8 cellular contexts compared by ENCODE assay signal in genomic region chr10:120850911-120851865, GRCh38. TPM values are rescaled to one million over a fixed set of nuclear protein-coding genes. Genes with fewer than 3 reads are reported as not detected.
DNase-seq lines count a peak whose midpoint lies in the region; ATAC-seq and TF ChIP-seq lines count a peak whose summit lies in the region.

A gene with protein sequence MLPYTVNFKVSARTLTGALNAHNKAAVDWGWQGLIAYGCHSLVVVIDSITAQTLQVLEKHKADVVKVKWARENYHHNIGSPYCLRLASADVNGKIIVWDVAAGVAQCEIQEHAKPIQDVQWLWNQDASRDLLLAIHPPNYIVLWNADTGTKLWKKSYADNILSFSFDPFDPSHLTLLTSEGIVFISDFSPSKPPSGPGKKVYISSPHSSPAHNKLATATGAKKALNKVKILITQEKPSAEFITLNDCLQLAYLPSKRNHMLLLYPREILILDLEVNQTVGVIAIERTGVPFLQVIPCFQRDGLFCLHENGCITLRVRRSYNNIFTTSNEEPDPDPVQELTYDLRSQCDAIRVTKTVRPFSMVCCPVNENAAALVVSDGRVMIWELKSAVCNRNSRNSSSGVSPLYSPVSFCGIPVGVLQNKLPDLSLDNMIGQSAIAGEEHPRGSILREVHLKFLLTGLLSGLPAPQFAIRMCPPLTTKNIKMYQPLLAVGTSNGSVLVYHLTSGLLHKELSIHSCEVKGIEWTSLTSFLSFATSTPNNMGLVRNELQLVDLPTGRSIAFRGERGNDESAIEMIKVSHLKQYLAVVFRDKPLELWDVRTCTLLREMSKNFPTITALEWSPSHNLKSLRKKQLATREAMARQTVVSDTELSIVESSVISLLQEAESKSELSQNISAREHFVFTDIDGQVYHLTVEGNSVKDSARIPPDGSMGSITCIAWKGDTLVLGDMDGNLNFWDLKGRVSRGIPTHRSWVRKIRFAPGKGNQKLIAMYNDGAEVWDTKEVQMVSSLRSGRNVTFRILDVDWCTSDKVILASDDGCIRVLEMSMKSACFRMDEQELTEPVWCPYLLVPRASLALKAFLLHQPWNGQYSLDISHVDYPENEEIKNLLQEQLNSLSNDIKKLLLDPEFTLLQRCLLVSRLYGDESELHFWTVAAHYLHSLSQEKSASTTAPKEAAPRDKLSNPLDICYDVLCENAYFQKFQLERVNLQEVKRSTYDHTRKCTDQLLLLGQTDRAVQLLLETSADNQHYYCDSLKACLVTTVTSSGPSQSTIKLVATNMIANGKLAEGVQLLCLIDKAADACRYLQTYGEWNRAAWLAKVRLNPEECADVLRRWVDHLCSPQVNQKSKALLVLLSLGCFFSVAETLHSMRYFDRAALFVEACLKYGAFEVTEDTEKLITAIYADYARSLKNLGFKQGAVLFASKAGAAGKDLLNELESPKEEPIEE (plus strand): TSS chr10:120851362. CDS start chr10:120851421, 59 bp downstream.

- no peaks in the 10 kb centered on the region for H3K36me3 ChIP-seq in BE2C

- TF ChIP-seq CTCF in BE2C (IDR thresholded peaks at IDR 0.05; ENCODE audit: low read depth, low read length) (no peak), coronary artery (IDR thresholded peaks at IDR 0.05) (no peak)

- DNase-seq in BE2C (peak; percentile 90), GM19238 (ENCODE audit: insufficient read length, low spot score) (peak; percentile 56), NCI-H524 (lab: John Stamatoyannopoulos, UW) (peak; percentile 42 to 82), coronary artery (ENCODE audit: low spot score) (peak; percentile 90)
- peak; percentile 85 for DNase-seq in activated CD4-positive, alpha-beta T cell treated with anti-CD3 and anti-CD28 coated beads for 48 hours
- peak; percentile 51 to 70 (median 57) for DNase-seq in stimulated activated CD4-positive, alpha-beta T cell treated with anti-CD3 and anti-CD28 coated beads, Interleukin-1b, Interleukin-23, amount 100 ng/mL, for 24 hours (ENCODE audit: low read depth in 4 of 4, low spot score in 1 of 4)

- H3K9me3 ChIP-seq in BE2C = no peaks in the 10 kb centered on the region

- ATAC-seq in HG03439 (IDR thresholded peaks at IDR 0.05; ENCODE audit: unreplicated experiment) = peak; percentile 96

- no peaks in the 10 kb centered on the region for H3K27me3 ChIP-seq in BE2C
- H3K27me3 ChIP-seq in layer of hippocampus (ENCODE audit: control insufficient read depth, insufficient read depth, low read length) = no peaks in the 10 kb centered on the region

- H3K27ac ChIP-seq in coronary artery (peak within 1 kb of the TSS; percentile 56 to 87), layer of hippocampus (ENCODE audit: low read depth, low read length) (peak within 1 kb of the TSS; percentile 14)

- H3K4me3 ChIP-seq in BE2C (ENCODE audit: low read depth, low read length) (peak within 1 kb of the TSS; percentile 74), coronary artery (peak within 1 kb of the TSS; percentile 94)

- no peaks in the 10 kb centered on the region for H3K4me1 ChIP-seq in BE2C

RNA-seq across cellular contexts. Expression of the gene that starts here (rescaled TPM):
- 48.2 TPM for polyA plus RNA-seq in BE2C (2012; ENCODE audit: insufficient read depth, insufficient read length, low read depth)

Comparison
In these comparisons a context has a peak if more than half of its experiments do, and no peak if none do; other contexts are left out.
1. Peak in every context shown above with its lines: DNase-seq, ATAC-seq, H3K4me3 ChIP-seq and H3K27ac ChIP-seq.